Comparison of ENCODE assay signal across 5 cellular contexts in the genomic region with DNA sequence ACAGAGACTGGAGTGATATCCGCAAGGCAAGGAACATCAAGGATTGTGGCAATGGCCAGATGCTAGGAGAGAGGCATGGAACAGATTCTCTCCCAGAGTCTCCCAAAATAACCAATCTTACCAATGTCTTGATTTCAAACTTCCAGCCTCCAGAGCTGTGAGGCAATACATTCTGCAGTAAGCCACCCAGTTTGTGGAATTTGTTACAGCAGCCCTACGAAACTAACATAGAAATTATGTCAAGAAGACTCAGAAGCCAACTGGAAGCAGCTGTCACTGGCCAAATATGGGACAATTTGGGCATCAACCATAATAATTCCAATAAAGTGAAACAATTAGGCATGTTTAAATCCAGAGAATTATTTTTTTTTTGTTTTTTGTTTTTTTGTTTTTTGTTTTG.
"Had no signal": no experiment of that assay in that cellular context is flagged by ENCODE, and none has a peak within 500 bp of the region (broad histone marks: within the 10 kb centered on the region; RNA-seq: fewer than 3 reads in every experiment).

No MANE protein-coding gene starts in this region.

- H3K27ac ChIP-seq: HL-60 had no signal

- H3K4me3 ChIP-seq: K562 had no signal

- ATAC-seq: HepG2, K562 had no signal

- DNase-seq: IMR-90, KBM-7 had no signal
